In genomic region chr6:50380409-50381105, GRCh38 we compare ENCODE assay signal across 19 cellular contexts.
DNase-seq lines count a peak whose midpoint lies in the region; ATAC-seq, FAIRE-seq and TF ChIP-seq lines count a peak whose summit lies in the region.
"Had no signal": no experiment of that assay in that cellular context is flagged by ENCODE, and none has a peak within 500 bp of the region (broad histone marks: within the 10 kb centered on the region; RNA-seq: fewer than 3 reads in every experiment).

No MANE protein-coding gene starts in this region.

- FAIRE-seq in H1 (lab: Jason Lieb, UNC) = no peak
- FAIRE-seq: islet of Langerhans had no signal

- DNase-seq in GM23338 (ENCODE audit: low spot score) (no peak), H1 (ENCODE audit: low read depth in 1 of 2, low spot score in 2 of 2) (no peak), retinal pigment epithelial cell (ENCODE audit: low read depth) (no peak), sciatic nerve (ENCODE audit: low spot score) (no peak), hypothalamus (lab: John Stamatoyannopoulos, UW) (no peak)
- no peak for DNase-seq in activated naive CD4-positive, alpha-beta T cell treated with anti-CD3 and anti-CD28 coated beads, Interleukin-2, amount 50 U/mL, for 72 hours (ENCODE audit: low spot score in 2 of 2)
- DNase-seq: activated T-cell treated with anti-CD3 and anti-CD28 coated beads, Interleukin-2, amount 50 U/mL, for 1 hour; AML-193; lower lobe of right lung; NCI-H187 treated with DMSO at 0.1 percent for 48 hours; stimulated activated naive CD4-positive, alpha-beta T cell; T-helper 17 cell; upper lobe of left lung had no signal

- CTCF ChIA-PET in H1 (lab: Charles Lee; ENCODE audit: partially characterized antibody) = interaction anchor here (0.7 to 1.5 kb wide), 11 partner anchors 9 to 220 kb away, joined by 3 to 9 read pairs (median 3); no protein-coding TSS in a partner anchor

- H3K27me3 Mint-ChIP-seq in GM23338 (ENCODE audit: insufficient read depth, low read depth, poor library complexity) = no peaks in the 10 kb centered on the region
- H3K27me3 Mint-ChIP-seq: activated CD8-positive, alpha-beta T cell treated with anti-CD3 and anti-CD28 coated beads for 36 hours; activated naive CD4-positive, alpha-beta T cell treated with anti-CD3 and anti-CD28 coated beads, Interleukin-2, amount 50 U/mL, for 24 hours; T-helper 17 cell had no signal

- H3K4me1 ChIP-seq in GM23338 (ENCODE audit: insufficient read depth) (no peaks in the 10 kb centered on the region), OCI-LY3 (ENCODE audit: low read length) (no peaks in the 10 kb centered on the region), H1 (replicated peaks in 1 of 4; ENCODE audit: control insufficient read depth in 3 of 4, insufficient read depth in 4 of 4, low read length in 3 of 4) (no peaks in the 10 kb centered on the region), gastroesophageal sphincter (no peaks in the 10 kb centered on the region)
- H3K4me1 ChIP-seq: lower lobe of right lung, upper lobe of left lung had no signal

- POLR2A ChIA-PET in H1 (lab: Charles Lee; ENCODE audit: partially characterized antibody) = no interaction called here

- no peaks in the 10 kb centered on the region for H3K79me1 ChIP-seq in H1 (ENCODE audit: low read depth, low read length)

- H3K27me3 ChIP-seq in GM23338 (ENCODE audit: insufficient read depth) = no peaks in the 10 kb centered on the region
- H3K27me3 ChIP-seq in OCI-LY3 (ENCODE audit: low read depth, low read length) = no peaks in the 10 kb centered on the region
- H3K27me3 ChIP-seq in H1 (replicated peaks in 1 of 4; ENCODE audit: control insufficient read depth in 3 of 4, extremely low read depth in 1 of 4, insufficient read depth in 3 of 4, low read length in 3 of 4) = no peaks in the 10 kb centered on the region
- H3K27me3 ChIP-seq in gastroesophageal sphincter = no peaks in the 10 kb centered on the region
- H3K27me3 ChIP-seq: upper lobe of left lung had no signal

- H4K20me1 ChIP-seq in GM23338 (replicated peaks; ENCODE audit: insufficient read depth) (no peaks in the 10 kb centered on the region), OCI-LY3 (ENCODE audit: insufficient read depth, low read length) (no peaks in the 10 kb centered on the region), H1 (replicated peaks in 1 of 2; ENCODE audit: control insufficient read depth in 1 of 2, insufficient read depth in 2 of 2, low read length in 2 of 2) (no peaks in the 10 kb centered on the region)

- ATAC-seq in GM23338 (no peak; the same call in 2 of the 3 replicates), sciatic nerve (no peak), gastroesophageal sphincter (no peak)
- no peak for ATAC-seq in activated naive CD4-positive, alpha-beta T cell treated with anti-CD3 and anti-CD28 coated beads, Interleukin-2, amount 50 U/mL, for 72 hours
- ATAC-seq: activated CD8-positive, alpha-beta T cell treated with anti-CD3 and anti-CD28 coated beads for 36 hours; lower lobe of right lung; T-helper 17 cell had no signal

- H3K14ac ChIP-seq in H1 (ENCODE audit: insufficient read length) = no peak overlapping the region

- no peaks in the 10 kb centered on the region for H3K36me3 Mint-ChIP-seq in GM23338 (ENCODE audit: low read depth)
- peaks cover 0 to 6% of the 10 kb centered on the region in 2 donors for H3K36me3 Mint-ChIP-seq in activated naive CD4-positive, alpha-beta T cell treated with anti-CD3 and anti-CD28 coated beads, Interleukin-2, amount 50 U/mL, for 72 hours
- H3K36me3 Mint-ChIP-seq: activated naive CD4-positive, alpha-beta T cell treated with anti-CD3 and anti-CD28 coated beads, Interleukin-2, amount 50 U/mL, for 24 hours; WTC11 had no signal

- H3F3A ChIP-seq in GM23338 (replicated peaks; ENCODE audit: low read depth) = no peaks in the 10 kb centered on the region

- no peak overlapping the region for H3K18ac ChIP-seq in H1 (ENCODE audit: extremely low read depth, low read length)

- H3K23me2 ChIP-seq in H1 (ENCODE audit: low read depth, low read length) = no peaks in the 10 kb centered on the region

- no peak overlapping the region for H3K56ac ChIP-seq in H1 (replicated peaks; ENCODE audit: insufficient read length, low read depth, low read length)

- H3K23ac ChIP-seq in H1 (ENCODE audit: insufficient read length) = no peak overlapping the region

- H3K27ac Mint-ChIP-seq in GM23338 = no peak overlapping the region
- H3K27ac Mint-ChIP-seq in activated naive CD4-positive, alpha-beta T cell treated with anti-CD3 and anti-CD28 coated beads, Interleukin-2, amount 50 U/mL, for 72 hours = no peak overlapping the region
- H3K27ac Mint-ChIP-seq: activated CD8-positive, alpha-beta T cell treated with anti-CD3 and anti-CD28 coated beads for 36 hours; activated naive CD4-positive, alpha-beta T cell treated with anti-CD3 and anti-CD28 coated beads, Interleukin-2, amount 50 U/mL, for 24 hours; T-helper 17 cell; WTC11 had no signal

- no peaks in the 10 kb centered on the region for H3K4me1 Mint-ChIP-seq in GM23338
- H3K4me1 Mint-ChIP-seq: activated naive CD4-positive, alpha-beta T cell treated with anti-CD3 and anti-CD28 coated beads, Interleukin-2, amount 50 U/mL, for 24 hours; T-helper 17 cell; WTC11 had no signal

- H2BK20ac ChIP-seq in H1 (ENCODE audit: low read length) = no peak overlapping the region

- H3K79me2 ChIP-seq in GM23338 (replicated peaks; ENCODE audit: insufficient read depth) (no peaks in the 10 kb centered on the region), OCI-LY3 (ENCODE audit: low read length) (no peaks in the 10 kb centered on the region), H1 (ENCODE audit: control insufficient read depth in 1 of 2, insufficient read depth in 2 of 2, low read length in 2 of 2) (no peaks in the 10 kb centered on the region)

- WGBS in H1 (ENCODE audit: extremely low coverage in 1 of 2, insufficient coverage in 1 of 2, insufficient read length in 1 of 2, insufficient replicate concordance in 2 of 2, low coverage in 1 of 2, low lambda C conversion rate in 2 of 2, missing lambda C conversion rate in 1 of 2), 2 experiments = 84% methylated on average over 6 of the region's 7 CpGs; no CpG with 5 or more reads in 1 of the 2 experiments
- WGBS in gastroesophageal sphincter (ENCODE audit: low coverage in 1 of 2), 2 donors = 31 to 43% methylated on average over 3 to 7 of the region's 7 CpGs

- no peaks in the 10 kb centered on the region for H3K9me2 ChIP-seq in GM23338 (ENCODE audit: insufficient read depth)

- peaks cover 5% of the 10 kb centered on the region; the same call in 1 of the 3 replicates for H3K9me3 Mint-ChIP-seq in GM23338
- H3K9me3 Mint-ChIP-seq in activated naive CD4-positive, alpha-beta T cell treated with anti-CD3 and anti-CD28 coated beads, Interleukin-2, amount 50 U/mL, for 72 hours = peaks cover 7 to 9% of the 10 kb centered on the region in 2 donors

- H3K4ac ChIP-seq in H1 (replicated peaks; ENCODE audit: insufficient read length, low read depth, low read length) = no peak overlapping the region

- no peak for TF ChIP-seq RAD21 in H1 (IDR thresholded peaks at IDR 0.05 in 1 of 2, conservative IDR thresholded peaks at IDR 0.05 in 1 of 2; ENCODE audit: low read depth in 2 of 2, low read length in 2 of 2)

- TF ChIP-seq CTCF in GM23338 (conservative IDR thresholded peaks at IDR 0.05; ENCODE audit: low read depth in 2 of 2) (no peak), OCI-LY3 (IDR thresholded peaks at IDR 0.05; ENCODE audit: low read depth, low read length) (no peak), H1 (IDR thresholded peaks at IDR 0.05; ENCODE audit: control extremely low read depth in 1 of 3, insufficient read depth in 1 of 3, low read depth in 1 of 3, low read length in 3 of 3) (no peak), retinal pigment epithelial cell (conservative IDR thresholded peaks at IDR 0.05; ENCODE audit: low read depth, low read length) (no peak), gastroesophageal sphincter (IDR thresholded peaks at IDR 0.05) (no peak)

- H2AFZ ChIP-seq in GM23338 (peak overlapping the region; percentile 56), OCI-LY3 (ENCODE audit: low read depth, low read length) (peak overlapping the region; percentile 73), H1 (ENCODE audit: low read length) (peak overlapping the region; percentile 54)

- no peak for TF ChIP-seq POLR2A in H1 (IDR thresholded peaks at IDR 0.05; ENCODE audit: control extremely low read depth in 1 of 2, low read depth in 2 of 2, low read length in 2 of 2)
- no peak for TF ChIP-seq POLR2A in gastroesophageal sphincter (IDR thresholded peaks at IDR 0.05)

- H3K4me3 ChIP-seq in GM23338 = no peak overlapping the region
- peak overlapping the region; percentile 64 for H3K4me3 ChIP-seq in OCI-LY3 (ENCODE audit: low read length)
- H3K4me3 ChIP-seq in H1 (ENCODE audit: extremely low read depth in 1 of 4, insufficient read depth in 2 of 4, low read depth in 3 of 4, low read length in 4 of 4) = no peak overlapping the region
- H3K4me3 ChIP-seq in retinal pigment epithelial cell (ENCODE audit: low read length) = peak overlapping the region; percentile 29
- H3K4me3 ChIP-seq in gastroesophageal sphincter = peak overlapping the region in 1 of 2 donors; percentile 17
- H3K4me3 ChIP-seq: lower lobe of right lung, upper lobe of left lung had no signal

- no peak overlapping the region for H4K8ac ChIP-seq in H1 (ENCODE audit: extremely low read depth, insufficient read depth, low read length)

- H3K36me3 ChIP-seq in GM23338 (ENCODE audit: insufficient read depth) (no peaks in the 10 kb centered on the region), OCI-LY3 (replicated peaks; ENCODE audit: low read depth, low read length) (no peaks in the 10 kb centered on the region), H1 (ENCODE audit: control insufficient read depth in 2 of 4, insufficient read depth in 4 of 4, low read length in 3 of 4) (no peaks in the 10 kb centered on the region), gastroesophageal sphincter (no peaks in the 10 kb centered on the region)
- H3K36me3 ChIP-seq: lower lobe of right lung, upper lobe of left lung had no signal

- H2BK120ac ChIP-seq in H1 (replicated peaks; ENCODE audit: low read depth, low read length) = no peak overlapping the region

- peaks cover 6% of the 10 kb centered on the region; the same call in 1 of the 2 replicates for H3K9me3 ChIP-seq in OCI-LY3 (ENCODE audit: insufficient read depth, low read length)
- no peaks in the 10 kb centered on the region for H3K9me3 ChIP-seq in H1 (ENCODE audit: insufficient read depth in 2 of 2, low read depth in 1 of 2, low read length in 1 of 2)
- peaks cover 0 to 10% (median 0%) of the 10 kb centered on the region in 3 donors for H3K9me3 ChIP-seq in gastroesophageal sphincter
- H3K9me3 ChIP-seq: lower lobe of right lung had no signal

- no peak overlapping the region for H2BK5ac ChIP-seq in H1 (ENCODE audit: low read depth, low read length)

- intact Hi-C loops in sciatic nerve (cut with DNase I) = no loop called here

- no peak overlapping the region for H3K27ac ChIP-seq in GM23338 (ENCODE audit: low read depth)
- no peak overlapping the region for H3K27ac ChIP-seq in OCI-LY3 (ENCODE audit: low read length)
- H3K27ac ChIP-seq in H1 (ENCODE audit: low read depth, low read length) = no peak overlapping the region
- H3K27ac ChIP-seq in gastroesophageal sphincter = no peak overlapping the region
- H3K27ac ChIP-seq: lower lobe of right lung, upper lobe of left lung had no signal

- H2BK15ac ChIP-seq in H1 (ENCODE audit: low read length) = no peak overlapping the region

- H3K4me3 Mint-ChIP-seq in GM23338 = no peak overlapping the region
- H3K4me3 Mint-ChIP-seq: activated CD8-positive, alpha-beta T cell treated with anti-CD3 and anti-CD28 coated beads for 36 hours; activated naive CD4-positive, alpha-beta T cell treated with anti-CD3 and anti-CD28 coated beads, Interleukin-2, amount 50 U/mL, for 24 hours; T-helper 17 cell; WTC11 had no signal

- no peak overlapping the region for H3K9ac ChIP-seq in OCI-LY3 (ENCODE audit: low read length)
- H3K9ac ChIP-seq in H1 (replicated peaks in 1 of 4; ENCODE audit: extremely low read depth in 1 of 4, low read depth in 3 of 4, low read length in 3 of 4) = no peak overlapping the region

- H4K91ac ChIP-seq in H1 (replicated peaks; ENCODE audit: insufficient read length, low read length) = no peak overlapping the region

- TF ChIP-seq EP300 in H1 (IDR thresholded peaks at IDR 0.05; ENCODE audit: borderline replicate concordance in 1 of 2, low read depth in 2 of 2, low read length in 2 of 2) (no peak), gastroesophageal sphincter (IDR thresholded peaks at IDR 0.05) (no peak)

- no peak overlapping the region for H4K5ac ChIP-seq in H1 (ENCODE audit: insufficient read length, low read depth, low read length)

- H3K4me2 ChIP-seq in GM23338 (no peak overlapping the region), OCI-LY3 (ENCODE audit: low read length) (peak overlapping the region; percentile 50), H1 (ENCODE audit: insufficient read depth in 1 of 2, low read depth in 2 of 2, low read length in 2 of 2) (no peak overlapping the region)

- H2AK5ac ChIP-seq in H1 (ENCODE audit: low read depth, low read length) = no peak overlapping the region

- H2BK12ac ChIP-seq in H1 (ENCODE audit: low read depth, low read length) = no peak overlapping the region

Comparison
In these comparisons a context has a peak if more than half of its experiments do, and no peak if none do; other contexts are left out.
1. H3K4me3 ChIP-seq: peak in OCI-LY3 (single experiment) and retinal pigment epithelial cell (single experiment); none in GM23338 (single experiment) and H1 (0 of 4).
2. Peak in every context shown above with its lines, with median percentiles within 50 percentile points of each other: H2AFZ ChIP-seq.